1 cellular context compared by ENCODE assay signal in genomic region chr14:93830753-93831461, GRCh38.
TF ChIP-seq lines count a peak whose summit lies in the region.

No MANE protein-coding gene starts in this region.

TF ChIP-seq in K562, 482 proteins besides CTCF, POLR2A, EP300 and RAD21 (continued from another document):
- TF ChIP-seq ZFP36 (IDR thresholded peaks at IDR 0.05; ENCODE audit: low read depth, low read length, partially characterized antibody): peak; percentile 63
